Comparison of ENCODE assay signal across 8 cellular contexts in genomic region chr6:42783876-42784738, GRCh38. TPM values are rescaled to one million over a fixed set of nuclear protein-coding genes. Genes with fewer than 3 reads are reported as not detected.
A peak's percentile ranks its signal among the peaks of the same experiment; 100 is the strongest.
DNase-seq lines count a peak whose midpoint lies in the region; ATAC-seq and TF ChIP-seq lines count a peak whose summit lies in the region.

No MANE protein-coding gene starts in this region.

- peaks cover 3% of the 10 kb centered on the region for H3K36me3 ChIP-seq in upper lobe of right lung

- intact Hi-C loops in upper lobe of right lung (cut with DNase I): no loop called here

- ATAC-seq in GM18867 (IDR thresholded peaks at IDR 0.05; ENCODE audit: unreplicated experiment): peak; percentile 2
- ATAC-seq in upper lobe of right lung: no peak
- ATAC-seq in GM19455 (IDR thresholded peaks at IDR 0.05; ENCODE audit: unreplicated experiment): no peak

- no peaks in the 10 kb centered on the region for H3K27me3 ChIP-seq in upper lobe of right lung

- H3K9me3 ChIP-seq in upper lobe of right lung: no peaks in the 10 kb centered on the region

- H3K4me3 ChIP-seq in cardiac fibroblast (replicated peaks in 1 of 2; ENCODE audit: low read depth in 2 of 2, low read length in 2 of 2) (peak overlapping the region; percentile 76 to 79), upper lobe of right lung (peak overlapping the region; percentile 95)

- peaks cover 41% of the 10 kb centered on the region for H3K4me1 ChIP-seq in upper lobe of right lung

- no peak for TF ChIP-seq CTCF in cardiac fibroblast (IDR thresholded peaks at IDR 0.05; ENCODE audit: low read depth, low read length)
- TF ChIP-seq CTCF in upper lobe of right lung (IDR thresholded peaks at IDR 0.05): no peak

- H3K27ac ChIP-seq in upper lobe of right lung: peak overlapping the region; percentile 100

- DNase-seq in NCI-H526 (lab: John Stamatoyannopoulos, UW): peak; percentile 23 to 26
- peak; percentile 26 to 36 for DNase-seq in cardiac fibroblast (ENCODE audit: low read depth in 2 of 2)
- peak; percentile 22 to 40 for DNase-seq in lung microvascular endothelial cell (ENCODE audit: low read depth in 2 of 2)
- no peak for DNase-seq in upper lobe of right lung
- DNase-seq in RPMI8226: no peak
- no peak for DNase-seq in SIG-M5 treated with dmso at 0.1 percent for 504 hours (lab: John Stamatoyannopoulos, UW; ENCODE audit: unreplicated experiment)

RNA-seq across cellular contexts. Expression of gene BICRAL, which starts 2.3 kb away (rescaled TPM):
- total RNA-seq in lung microvascular endothelial cell (2.8 and 5.6 TPM in 2 replicates), upper lobe of right lung (21.0 TPM)

RNA-seq across cellular contexts. Expression of gene TBCC, which starts 38.2 kb away (rescaled TPM):
- total RNA-seq in lung microvascular endothelial cell: 26.4 and 35.5 TPM in 2 replicates
- 17.8 TPM for total RNA-seq in upper lobe of right lung

Comparison
In these comparisons a context has a peak if more than half of its experiments do, and no peak if none do; other contexts are left out.
1. DNase-seq: peak in NCI-H526 (2 of 2), cardiac fibroblast (2 of 2) and lung microvascular endothelial cell (2 of 2); none in upper lobe of right lung (single experiment), RPMI8226 (single experiment) and SIG-M5 treated with dmso at 0.1 percent for 504 hours (single experiment).